18 cellular contexts compared by ENCODE assay signal in genomic region chr17:46184696-46185095, GRCh38. TPM values are rescaled to one million over a fixed set of nuclear protein-coding genes. Genes with fewer than 3 reads are reported as not detected.
DNase-seq lines count a peak whose midpoint lies in the region; ATAC-seq, FAIRE-seq and TF ChIP-seq lines count a peak whose summit lies in the region.
"Had no signal": no experiment of that assay in that cellular context is flagged by ENCODE, and none has a peak within 500 bp of the region (broad histone marks: within the 10 kb centered on the region; RNA-seq: fewer than 3 reads in every experiment).

No MANE protein-coding gene starts in this region.

- CTCF ChIA-PET in activated naive CD4-positive, alpha-beta T cell treated with anti-CD3 and anti-CD28 coated beads, Interleukin-2, amount 10 ng/mL, durations not matched to agents 7 days and 5 days (lab: Charles Lee) = interaction anchor here (1.2 to 2.2 kb wide), 2 partner anchors 28 to 140 kb away, joined by 5 to 8 read pairs; no protein-coding TSS in a partner anchor

- H3K36me3 Mint-ChIP-seq in activated naive CD4-positive, alpha-beta T cell treated with anti-CD3 and anti-CD28 coated beads, Interleukin-2, amount 50 U/mL, for 24 hours = peaks cover 4% of the 10 kb centered on the region
- H3K36me3 Mint-ChIP-seq in activated naive CD4-positive, alpha-beta T cell treated with anti-CD3 and anti-CD28 coated beads, Interleukin-2, amount 10 ng/mL, durations not matched to agents 7 days and 5 days = peaks cover 23% of the 10 kb centered on the region
- H3K36me3 Mint-ChIP-seq in activated T-helper 17 cell treated with anti-CD3 and anti-CD28 coated beads, Interleukin-2, amount 50 U/mL, for 72 hours (ENCODE audit: low read depth) = peaks cover 25% of the 10 kb centered on the region
- H3K36me3 Mint-ChIP-seq in type B pancreatic cell = peaks cover 13% of the 10 kb centered on the region

- no peaks in the 10 kb centered on the region for H3K27me3 Mint-ChIP-seq in activated naive CD4-positive, alpha-beta T cell treated with anti-CD3 and anti-CD28 coated beads, Interleukin-2, amount 50 U/mL, for 24 hours
- no peaks in the 10 kb centered on the region for H3K27me3 Mint-ChIP-seq in activated naive CD4-positive, alpha-beta T cell treated with anti-CD3 and anti-CD28 coated beads, Interleukin-2, amount 10 ng/mL, durations not matched to agents 7 days and 5 days
- no peaks in the 10 kb centered on the region for H3K27me3 Mint-ChIP-seq in activated T-helper 17 cell treated with anti-CD3 and anti-CD28 coated beads, Interleukin-2, amount 50 U/mL, for 72 hours
- H3K27me3 Mint-ChIP-seq in type B pancreatic cell = no peaks in the 10 kb centered on the region

- H3K27ac Mint-ChIP-seq in activated naive CD4-positive, alpha-beta T cell treated with anti-CD3 and anti-CD28 coated beads, Interleukin-2, amount 50 U/mL, for 24 hours = peak overlapping the region; percentile 87
- H3K27ac Mint-ChIP-seq in activated naive CD4-positive, alpha-beta T cell treated with anti-CD3 and anti-CD28 coated beads, Interleukin-2, amount 10 ng/mL, durations not matched to agents 7 days and 5 days = no peak overlapping the region
- H3K27ac Mint-ChIP-seq in activated T-helper 17 cell treated with anti-CD3 and anti-CD28 coated beads, Interleukin-2, amount 50 U/mL, for 72 hours = no peak overlapping the region
- no peak overlapping the region for H3K27ac Mint-ChIP-seq in type B pancreatic cell

- no peak for DNase-seq in activated naive CD4-positive, alpha-beta T cell treated with anti-CD3 and anti-CD28 coated beads, Interleukin-2, amount 10 ng/mL, durations not matched to agents 7 days and 5 days
- DNase-seq in kidney (peak; percentile 38), type B pancreatic cell (ENCODE audit: extremely low spot score, unreplicated experiment) (no peak), NCI-H146 treated with DMSO at 0.1 percent for 48 hours (lab: John Stamatoyannopoulos, UW; ENCODE audit: unreplicated experiment) (no peak), NCI-H510A (lab: John Stamatoyannopoulos, UW) (no peak)
- DNase-seq: activated CD4-positive, alpha-beta T cell treated with anti-CD3 and anti-CD28 coated beads, Interleukin-2, amount 50 U/mL, for 1 hour; activated T-cell treated with anti-CD3 and anti-CD28 coated beads for 4 hours; MV-4-11; NCI-H1930; psoas muscle; RPMI8226; thyroid gland had no signal

- no peaks in the 10 kb centered on the region for H3K9me3 Mint-ChIP-seq in activated naive CD4-positive, alpha-beta T cell treated with anti-CD3 and anti-CD28 coated beads, Interleukin-2, amount 50 U/mL, for 24 hours
- H3K9me3 Mint-ChIP-seq in activated naive CD4-positive, alpha-beta T cell treated with anti-CD3 and anti-CD28 coated beads, Interleukin-2, amount 10 ng/mL, durations not matched to agents 7 days and 5 days = no peaks in the 10 kb centered on the region
- H3K9me3 Mint-ChIP-seq in activated T-helper 17 cell treated with anti-CD3 and anti-CD28 coated beads, Interleukin-2, amount 50 U/mL, for 72 hours = no peaks in the 10 kb centered on the region
- H3K9me3 Mint-ChIP-seq in type B pancreatic cell = no peaks in the 10 kb centered on the region

- H3K4me1 Mint-ChIP-seq in activated naive CD4-positive, alpha-beta T cell treated with anti-CD3 and anti-CD28 coated beads, Interleukin-2, amount 50 U/mL, for 24 hours = peaks cover 99% of the 10 kb centered on the region
- H3K4me1 Mint-ChIP-seq in activated naive CD4-positive, alpha-beta T cell treated with anti-CD3 and anti-CD28 coated beads, Interleukin-2, amount 10 ng/mL, durations not matched to agents 7 days and 5 days = peaks cover 90% of the 10 kb centered on the region
- peaks cover 62% of the 10 kb centered on the region for H3K4me1 Mint-ChIP-seq in activated T-helper 17 cell treated with anti-CD3 and anti-CD28 coated beads, Interleukin-2, amount 50 U/mL, for 72 hours
- H3K4me1 Mint-ChIP-seq in type B pancreatic cell (ENCODE audit: unreplicated experiment) = peaks cover 56% of the 10 kb centered on the region

- no peaks in the 10 kb centered on the region for H3K36me3 ChIP-seq in kidney (ENCODE audit: control insufficient read depth in 1 of 2, insufficient read depth in 2 of 2, low read length in 2 of 2)
- H3K36me3 ChIP-seq: thyroid gland had no signal

- H3K4me1 ChIP-seq in kidney (ENCODE audit: control insufficient read depth in 1 of 2, insufficient read depth in 1 of 2, low read depth in 1 of 2, low read length in 2 of 2) = peaks cover 17 to 29% of the 10 kb centered on the region in 2 donors

- TF ChIP-seq CTCF in kidney (IDR thresholded peaks at IDR 0.05; ENCODE audit: borderline replicate concordance, extremely low read depth, insufficient read depth) = no peak
- TF ChIP-seq CTCF in type B pancreatic cell (conservative IDR thresholded peaks at IDR 0.05) = no peak

- H3K9ac ChIP-seq in kidney (ENCODE audit: low read length in 2 of 2) = no peak overlapping the region

- no peak for FAIRE-seq in kidney (lab: Jason Lieb, UNC)
- FAIRE-seq: bronchial epithelial cell, H54, TTC549 had no signal

- no peak overlapping the region for H3K4me3 ChIP-seq in kidney (ENCODE audit: low read length in 2 of 2)
- H3K4me3 ChIP-seq: psoas muscle, thyroid gland had no signal

- no peak overlapping the region for H3K27ac ChIP-seq in kidney (ENCODE audit: low read depth in 2 of 2, low read length in 2 of 2)
- H3K27ac ChIP-seq: psoas muscle, thyroid gland had no signal

- intact Hi-C loops in kidney (cut with DNase I) = no loop called here

- no peak for ATAC-seq in activated T-helper 17 cell treated with anti-CD3 and anti-CD28 coated beads, Interleukin-2, amount 50 U/mL, for 72 hours (replicated peaks)
- ATAC-seq in GM21737 (IDR thresholded peaks at IDR 0.05; ENCODE audit: unreplicated experiment) = no peak
- ATAC-seq: psoas muscle had no signal

- no peaks in the 10 kb centered on the region for H3K9me3 ChIP-seq in kidney (ENCODE audit: control insufficient read depth in 1 of 2, low read length in 2 of 2)
- H3K9me3 ChIP-seq: psoas muscle, thyroid gland had no signal

- H3K4me3 Mint-ChIP-seq in activated naive CD4-positive, alpha-beta T cell treated with anti-CD3 and anti-CD28 coated beads, Interleukin-2, amount 50 U/mL, for 24 hours = peak overlapping the region; percentile 53
- no peak overlapping the region for H3K4me3 Mint-ChIP-seq in activated naive CD4-positive, alpha-beta T cell treated with anti-CD3 and anti-CD28 coated beads, Interleukin-2, amount 10 ng/mL, durations not matched to agents 7 days and 5 days
- H3K4me3 Mint-ChIP-seq in activated T-helper 17 cell treated with anti-CD3 and anti-CD28 coated beads, Interleukin-2, amount 50 U/mL, for 72 hours = peak overlapping the region; percentile 6
- H3K4me3 Mint-ChIP-seq in type B pancreatic cell = peak overlapping the region; percentile 1

RNA-seq across cellular contexts. Expression of gene KANSL1, which starts 8.5 kb away (rescaled TPM):
- total RNA-seq in activated T-helper 17 cell treated with anti-CD3 and anti-CD28 coated beads, Interleukin-2, amount 50 U/mL, for 72 hours = 100 to 1,000 TPM in 1 of 2 donors, 10 to 100 TPM in 1; 83.6 to 170 TPM
- total RNA-seq in kidney = 97.3 TPM
- polyA plus RNA-seq in kidney (ENCODE audit: insufficient read depth, low read depth, low replicate concordance) = 13.7 TPM
- total RNA-seq in type B pancreatic cell (ENCODE audit: low replicate concordance) = 85.4 and 129 TPM in 2 replicates
